In genomic region chr6:82251942-82252341, GRCh38 we compare ENCODE assay signal across 8 cellular contexts. TPM values are rescaled to one million over a fixed set of nuclear protein-coding genes. Genes with fewer than 3 reads are reported as not detected.
DNase-seq lines count a peak whose midpoint lies in the region; ATAC-seq and TF ChIP-seq lines count a peak whose summit lies in the region.

No MANE protein-coding gene starts in this region.

- ATAC-seq in heart right ventricle: no peak
- no peak for ATAC-seq in left ventricle myocardium superior
- no peak for ATAC-seq in HG02678 (IDR thresholded peaks at IDR 0.05; ENCODE audit: unreplicated experiment)
- no peak for ATAC-seq in GM19328 (IDR thresholded peaks at IDR 0.05; ENCODE audit: unreplicated experiment)

- H3K4me2 ChIP-seq in parathyroid adenoma (ENCODE audit: low read length): no peak overlapping the region

- DNase-seq in heart right ventricle (no peak), left ventricle myocardium superior (no peak), NCI-H524 treated with DMSO at 0.1 percent for 48 hours (lab: John Stamatoyannopoulos, UW) (peak; percentile 0), dermis blood vessel endothelial cell (peak; percentile 65)
- DNase-seq in activated CD4-positive, alpha-beta T cell treated with anti-CD3 and anti-CD28 coated beads for 4 hours: no peak

- intact Hi-C loops in heart right ventricle (cut with DNase I) (loop anchor here in 8 of 10 donors (2.0 to 5.0 kb wide), 3 partner anchors 803 to 807 kb away; no protein-coding TSS in a partner anchor), left ventricle myocardium superior (cut with micrococcal nuclease) (loop anchor here (10.0 kb wide), 1 partner anchor 1177 kb away; no protein-coding TSS in a partner anchor)

- peak in 8 of 9 donors; percentile 9 to 73 (median 59) for TF ChIP-seq CTCF in heart right ventricle (IDR thresholded peaks at IDR 0.05)
- TF ChIP-seq CTCF in parathyroid adenoma (IDR thresholded peaks at IDR 0.05): peak; percentile 42

- H3K27me3 ChIP-seq in heart right ventricle: no peaks in the 10 kb centered on the region
- no peaks in the 10 kb centered on the region for H3K27me3 ChIP-seq in parathyroid adenoma (ENCODE audit: control insufficient read depth, insufficient read depth, low read length)

- H3K9me3 ChIP-seq in heart right ventricle: no peaks in the 10 kb centered on the region
- H3K9me3 ChIP-seq in parathyroid adenoma (ENCODE audit: control insufficient read depth, low read length): no peaks in the 10 kb centered on the region

- no peak overlapping the region for H2AFZ ChIP-seq in parathyroid adenoma

- no peak overlapping the region for H3K9ac ChIP-seq in parathyroid adenoma

- no peak overlapping the region for H3K27ac ChIP-seq in heart right ventricle
- H3K27ac ChIP-seq in parathyroid adenoma: no peak overlapping the region

- H3K36me3 ChIP-seq in heart right ventricle (no peaks in the 10 kb centered on the region), parathyroid adenoma (ENCODE audit: control insufficient read depth, insufficient read depth, low read length) (no peaks in the 10 kb centered on the region)

- H3K4me3 ChIP-seq in heart right ventricle (no peak overlapping the region), parathyroid adenoma (ENCODE audit: low read depth, low read length) (no peak overlapping the region)

- H3K4me1 ChIP-seq in heart right ventricle: peaks cover 0 to 11% (median 8%) of the 10 kb centered on the region in 9 donors
- peaks cover 3% of the 10 kb centered on the region for H3K4me1 ChIP-seq in parathyroid adenoma

- peaks cover 11% of the 10 kb centered on the region for H3K79me2 ChIP-seq in parathyroid adenoma

RNA-seq across cellular contexts. Expression of gene IBTK, which starts 4.4 kb away (rescaled TPM):
- total RNA-seq in heart right ventricle: 10 to 100 TPM; 27.4 to 40.1 (median 36.4) TPM
- 10 to 100 TPM; 15.3 to 37.7 TPM for polyA plus RNA-seq in heart right ventricle
- total RNA-seq in left ventricle myocardium superior: 30.7 TPM
- total RNA-seq in dermis blood vessel endothelial cell: 42.2 and 47.0 TPM in 2 replicates

Comparison
In these comparisons a context has a peak if more than half of its experiments do, and no peak if none do; other contexts are left out.
1. DNase-seq: peak in NCI-H524 treated with DMSO at 0.1 percent for 48 hours (single experiment) and dermis blood vessel endothelial cell (single experiment); none in heart right ventricle (0 of 2), left ventricle myocardium superior (single experiment) and activated CD4-positive, alpha-beta T cell treated with anti-CD3 and anti-CD28 coated beads for 4 hours (0 of 2).